1 cellular context compared by ENCODE assay signal in the genomic region with DNA sequence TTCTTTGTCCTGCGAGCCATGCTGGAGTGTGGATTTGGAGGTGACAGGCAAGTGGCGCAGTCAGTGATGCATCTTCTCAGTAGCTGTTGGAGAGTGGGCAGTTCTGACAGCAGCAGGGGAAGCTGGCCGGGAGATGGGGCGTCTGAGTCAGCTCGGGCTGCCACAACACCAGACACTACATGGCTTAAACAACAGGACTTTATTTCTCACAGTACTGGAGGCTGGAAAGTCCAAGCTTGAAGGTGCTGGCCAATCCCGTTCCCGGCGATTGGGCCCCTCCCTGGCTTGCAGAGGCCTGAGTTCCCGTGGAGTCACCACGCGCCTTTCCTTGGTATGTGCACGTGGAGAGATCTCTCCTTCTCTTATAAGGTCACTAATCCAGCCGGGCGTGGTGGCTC.
TF ChIP-seq lines count a peak whose summit lies in the region.

No MANE protein-coding gene starts in this region.

TF ChIP-seq in SK-N-SH treated with all-trans-retinoic acid at 6 μM for 48 hours, 23 proteins besides CTCF, POLR2A, EP300 and RAD21 (continued from another document):
- TF ChIP-seq, protein P1, sequence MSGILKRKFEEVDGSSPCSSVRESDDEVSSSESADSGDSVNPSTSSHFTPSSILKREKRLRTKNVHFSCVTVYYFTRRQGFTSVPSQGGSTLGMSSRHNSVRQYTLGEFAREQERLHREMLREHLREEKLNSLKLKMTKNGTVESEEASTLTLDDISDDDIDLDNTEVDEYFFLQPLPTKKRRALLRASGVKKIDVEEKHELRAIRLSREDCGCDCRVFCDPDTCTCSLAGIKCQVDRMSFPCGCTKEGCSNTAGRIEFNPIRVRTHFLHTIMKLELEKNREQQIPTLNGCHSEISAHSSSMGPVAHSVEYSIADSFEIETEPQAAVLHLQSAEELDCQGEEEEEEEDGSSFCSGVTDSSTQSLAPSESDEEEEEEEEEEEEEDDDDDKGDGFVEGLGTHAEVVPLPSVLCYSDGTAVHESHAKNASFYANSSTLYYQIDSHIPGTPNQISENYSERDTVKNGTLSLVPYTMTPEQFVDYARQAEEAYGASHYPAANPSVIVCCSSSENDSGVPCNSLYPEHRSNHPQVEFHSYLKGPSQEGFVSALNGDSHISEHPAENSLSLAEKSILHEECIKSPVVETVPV (CRISPR knock-in tag; IDR thresholded peaks at IDR 0.05), result no peak
